Comparison of ENCODE assay signal across 19 cellular contexts in genomic region chr3:108113975-108114374, GRCh38. TPM values are rescaled to one million over a fixed set of nuclear protein-coding genes. Genes with fewer than 3 reads are reported as not detected.
A peak's percentile ranks its signal among the peaks of the same experiment; 100 is the strongest.
DNase-seq lines count a peak whose midpoint lies in the region; ATAC-seq, FAIRE-seq and TF ChIP-seq lines count a peak whose summit lies in the region.
"Had no signal": no experiment of that assay in that cellular context is flagged by ENCODE, and none has a peak within 500 bp of the region (broad histone marks: within the 10 kb centered on the region; RNA-seq: fewer than 3 reads in every experiment).

No MANE protein-coding gene starts in this region.

- no peak for ATAC-seq in omental fat pad (ENCODE audit: low FRiP score)
- no peak for ATAC-seq in gastroesophageal sphincter

- H3K27me3 Mint-ChIP-seq in type B pancreatic cell = no peaks in the 10 kb centered on the region
- H3K27me3 Mint-ChIP-seq: CD4-positive, alpha-beta memory T cell had no signal

- H3K9ac ChIP-seq in kidney (ENCODE audit: low read length in 2 of 2) = no peak overlapping the region
- no peak overlapping the region for H3K9ac ChIP-seq in smooth muscle cell (ENCODE audit: low read depth)
- H3K9ac ChIP-seq: GM23248 had no signal

- no peak overlapping the region for H3K4me2 ChIP-seq in smooth muscle cell

- no peaks in the 10 kb centered on the region for H3F3A ChIP-seq in smooth muscle cell (ENCODE audit: low read depth)

- H3K4me1 ChIP-seq in kidney (ENCODE audit: control insufficient read depth in 1 of 2, insufficient read depth in 1 of 2, low read depth in 1 of 2, low read length in 2 of 2) (peaks cover 0 to 2% of the 10 kb centered on the region in 2 donors), smooth muscle cell (ENCODE audit: low read depth) (no peaks in the 10 kb centered on the region), gastroesophageal sphincter (no peaks in the 10 kb centered on the region)
- H3K4me1 ChIP-seq: HAP-1 had no signal

- H3K36me3 ChIP-seq in kidney (ENCODE audit: control insufficient read depth in 1 of 2, insufficient read depth in 2 of 2, low read length in 2 of 2) (no peaks in the 10 kb centered on the region), smooth muscle cell (ENCODE audit: low read depth) (no peaks in the 10 kb centered on the region), gastroesophageal sphincter (no peaks in the 10 kb centered on the region)
- H3K36me3 ChIP-seq: HAP-1 had no signal

- TF ChIP-seq CTCF in kidney (IDR thresholded peaks at IDR 0.05; ENCODE audit: borderline replicate concordance, extremely low read depth, insufficient read depth) = no peak
- no peak for TF ChIP-seq CTCF in type B pancreatic cell (conservative IDR thresholded peaks at IDR 0.05)
- no peak for TF ChIP-seq CTCF in smooth muscle cell (IDR thresholded peaks at IDR 0.05; ENCODE audit: borderline replicate concordance, insufficient read depth, poor library complexity, severe bottlenecking)
- no peak for TF ChIP-seq CTCF in omental fat pad (IDR thresholded peaks at IDR 0.05)
- no peak for TF ChIP-seq CTCF in gastroesophageal sphincter (IDR thresholded peaks at IDR 0.05)

- H3K27me3 ChIP-seq in smooth muscle cell (ENCODE audit: low read depth) (no peaks in the 10 kb centered on the region), gastroesophageal sphincter (no peaks in the 10 kb centered on the region)

- WGBS in smooth muscle cell (ENCODE audit: low lambda C conversion rate) = 93% methylated on average over 15 of the region's 15 CpGs
- WGBS in gastroesophageal sphincter (ENCODE audit: low coverage in 1 of 2), 2 donors = 99% methylated on average over 12 of the region's 15 CpGs; no CpG with 5 or more reads in 1 of the 2 donors

- H3K79me2 ChIP-seq in smooth muscle cell (ENCODE audit: low read depth) = no peaks in the 10 kb centered on the region

- no peak for TF ChIP-seq EP300 in gastroesophageal sphincter (IDR thresholded peaks at IDR 0.05)

- H3K36me3 Mint-ChIP-seq in type B pancreatic cell = no peaks in the 10 kb centered on the region
- H3K36me3 Mint-ChIP-seq: CD4-positive, alpha-beta memory T cell had no signal

- H3K4me3 ChIP-seq in kidney (ENCODE audit: low read length in 2 of 2) (no peak overlapping the region), smooth muscle cell (no peak overlapping the region), gastroesophageal sphincter (no peak overlapping the region)
- H3K4me3 ChIP-seq: GM23248, HAP-1 had no signal

- H3K9me3 Mint-ChIP-seq in type B pancreatic cell = no peaks in the 10 kb centered on the region
- H3K9me3 Mint-ChIP-seq: CD4-positive, alpha-beta memory T cell; HFFc6 had no signal

- H3K27ac ChIP-seq in angular gyrus (ENCODE audit: low read depth, low read length) (peak overlapping the region; percentile 55), cingulate gyrus (ENCODE audit: low read depth, low read length) (peak overlapping the region; percentile 34), kidney (ENCODE audit: low read depth in 2 of 2, low read length in 2 of 2) (no peak overlapping the region), smooth muscle cell (ENCODE audit: low read depth) (no peak overlapping the region), gastroesophageal sphincter (no peak overlapping the region)
- H3K27ac ChIP-seq: GM23248 had no signal

- TF ChIP-seq POLR2A in gastroesophageal sphincter (IDR thresholded peaks at IDR 0.05) = no peak

- no peaks in the 10 kb centered on the region for H4K20me1 ChIP-seq in smooth muscle cell (ENCODE audit: low read depth)

- no peak for FAIRE-seq in kidney (lab: Jason Lieb, UNC)
- FAIRE-seq: GM12891, H54 had no signal

- H3K4me1 Mint-ChIP-seq in type B pancreatic cell (ENCODE audit: unreplicated experiment) = peaks cover 13% of the 10 kb centered on the region

- H3K9me3 ChIP-seq in kidney (ENCODE audit: control insufficient read depth in 1 of 2, low read length in 2 of 2) (no peaks in the 10 kb centered on the region), smooth muscle cell (replicated peaks; ENCODE audit: low read depth) (no peaks in the 10 kb centered on the region), gastroesophageal sphincter (no peaks in the 10 kb centered on the region)
- H3K9me3 ChIP-seq: HAP-1 had no signal

- intact Hi-C loops in kidney (cut with DNase I) = no loop called here

- H2AFZ ChIP-seq in smooth muscle cell (ENCODE audit: low read depth) = no peak overlapping the region
- H2AFZ ChIP-seq: GM23248 had no signal

- H3K27ac Mint-ChIP-seq in type B pancreatic cell = peak overlapping the region; percentile 90
- H3K27ac Mint-ChIP-seq: CD4-positive, alpha-beta memory T cell; HFFc6 had no signal

- peak; percentile 65 for DNase-seq in kidney
- no peak for DNase-seq in type B pancreatic cell (ENCODE audit: extremely low spot score, unreplicated experiment)
- DNase-seq in smooth muscle cell (lab: John Stamatoyannopoulos, UW; ENCODE audit: unreplicated experiment) = no peak
- DNase-seq in omental fat pad (ENCODE audit: low spot score) = no peak
- DNase-seq: C1 segment of cervical spinal cord; Calu3; CD4-positive, alpha-beta memory T cell; COR-L47; DMS53; DMS79 treated with DMSO at 0.1 percent for 48 hours; GF-D8; GM23248; HFFc6 had no signal

- H3K4me3 Mint-ChIP-seq in type B pancreatic cell = no peak overlapping the region
- H3K4me3 Mint-ChIP-seq: CD4-positive, alpha-beta memory T cell; HFFc6 had no signal

RNA-seq across cellular contexts. Expression of gene CD47, which starts 23.1 kb away (rescaled TPM):
- 104 TPM for total RNA-seq in kidney
- 61.7 TPM for polyA plus RNA-seq in kidney (ENCODE audit: insufficient read depth, low read depth, low replicate concordance)
- 113 and 204 TPM in 2 replicates for total RNA-seq in type B pancreatic cell (ENCODE audit: low replicate concordance)
- 81.8 and 95.6 TPM in 2 replicates for total RNA-seq in smooth muscle cell
- polyA plus RNA-seq in smooth muscle cell = 47.1 and 89.8 TPM in 2 replicates
- total RNA-seq in omental fat pad = 10 to 100 TPM; 42.7 to 58.7 (median 56.0) TPM
- 10 to 100 TPM; 60.0 to 91.5 (median 76.3) TPM for total RNA-seq in gastroesophageal sphincter

Comparison
In these comparisons a context has a peak if more than half of its experiments do, and no peak if none do; other contexts are left out.
1. H3K27ac ChIP-seq: peak in angular gyrus (single experiment) and cingulate gyrus (single experiment); none in kidney (0 of 2), smooth muscle cell (single experiment) and gastroesophageal sphincter (0 of 4).